In the genomic region with DNA sequence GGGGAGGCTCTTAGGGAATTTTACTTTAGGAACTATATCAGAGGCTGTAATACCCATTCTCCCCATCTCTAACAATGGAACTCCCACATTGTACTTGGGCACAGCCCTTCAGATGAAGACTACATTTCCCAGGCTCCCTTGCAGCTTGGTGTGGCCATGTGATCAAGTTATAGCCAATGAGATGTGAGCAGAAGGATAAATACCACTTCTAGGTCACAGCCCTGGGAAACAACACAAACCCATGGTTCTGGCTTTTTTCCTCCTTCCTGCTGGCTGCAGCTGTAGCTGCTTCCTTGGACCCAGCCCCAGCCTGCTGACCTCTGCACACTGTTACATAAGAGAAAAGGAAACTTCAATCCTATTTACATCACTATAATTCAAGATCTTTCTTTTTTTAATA, we compare ENCODE assay signal across 8 cellular contexts.
DNase-seq lines count a peak whose midpoint lies in the region; ATAC-seq and TF ChIP-seq lines count a peak whose summit lies in the region.

No MANE protein-coding gene starts in this region.

- H3K27me3 ChIP-seq in brain microvascular endothelial cell (replicated peaks), result no peaks in the 10 kb centered on the region

- H3K27ac ChIP-seq in brain microvascular endothelial cell, result no peak overlapping the region

- no peaks in the 10 kb centered on the region for H3K36me3 ChIP-seq in brain microvascular endothelial cell (replicated peaks)

- DNase-seq in activated T-cell treated with anti-CD3 and anti-CD28 coated beads for 48 hours (ENCODE audit: low read depth) (peak; percentile 19), OCI-M1 (lab: John Stamatoyannopoulos, UW) (peak; percentile 85), brain microvascular endothelial cell (peak; percentile 82), inferior parietal cortex (ENCODE audit: extremely low spot score) (peak; percentile 80), stromal cell of bone marrow (ENCODE audit: low read depth) (peak; percentile 49)
- no peak for DNase-seq in activated T-cell treated with anti-CD3 and anti-CD28 coated beads, Interleukin-2, amount 50 U/mL, for 1 hour

- ATAC-seq in HG03520 (IDR thresholded peaks at IDR 0.05; ENCODE audit: unreplicated experiment) (peak; percentile 67), GM19324 (IDR thresholded peaks at IDR 0.05; ENCODE audit: low FRiP score, unreplicated experiment) (no peak)

- H3K4me3 ChIP-seq in brain microvascular endothelial cell (ENCODE audit: low read depth, low read length), result no peak overlapping the region

- in situ Hi-C loops in brain microvascular endothelial cell (cut with HindIII; ENCODE audit: low pct_ligation_motif_present, low sequenced_read_pairs), result no loop called here

- no peak for TF ChIP-seq CTCF in brain microvascular endothelial cell (IDR thresholded peaks at IDR 0.05; ENCODE audit: low read depth, low read length, missing control alignments)
